In the genomic region with DNA sequence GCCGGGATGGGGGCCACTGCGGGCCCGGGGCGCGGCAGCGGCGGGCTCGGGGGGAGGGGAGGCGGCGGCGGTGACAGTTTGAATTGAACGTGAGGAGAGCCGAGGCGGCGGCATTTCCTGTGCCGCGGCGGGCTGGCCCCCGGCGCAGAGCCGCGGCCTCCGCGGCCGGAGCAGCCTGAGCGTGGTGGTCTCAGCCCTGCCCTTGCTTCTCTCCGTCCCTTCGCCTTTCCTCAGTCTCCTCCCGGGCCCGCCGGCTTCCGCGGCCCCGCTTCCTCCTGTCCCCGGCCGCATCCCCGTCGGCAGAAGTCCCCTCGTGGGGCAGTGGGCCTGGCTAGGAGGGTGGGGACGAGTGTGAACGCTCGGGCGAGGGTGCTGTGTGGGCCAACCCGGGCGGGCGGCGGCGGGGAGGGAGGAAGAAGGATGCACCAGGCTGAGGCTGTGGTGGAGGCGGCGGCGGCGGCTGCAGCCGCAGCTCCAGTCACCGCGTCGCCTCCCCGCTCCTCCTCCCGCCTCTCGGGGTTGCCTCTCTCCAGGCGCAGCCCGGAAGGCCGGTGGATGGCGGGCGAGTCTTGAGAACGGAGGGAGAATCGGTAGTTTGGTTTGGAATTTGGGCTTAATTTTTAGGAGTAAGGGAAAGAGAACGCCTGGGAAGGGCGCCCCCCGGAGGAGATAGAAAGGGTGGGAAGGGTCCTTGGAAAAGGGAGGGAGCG, we compare ENCODE assay signal across 8 cellular contexts. TPM values are rescaled to one million over a fixed set of nuclear protein-coding genes. Genes with fewer than 3 reads are reported as not detected.
DNase-seq lines count a peak whose midpoint lies in the region; ATAC-seq and TF ChIP-seq lines count a peak whose summit lies in the region.

No MANE protein-coding gene starts in this region.

- H3K9me3 Mint-ChIP-seq in CD8-positive, alpha-beta memory T cell: no peaks in the 10 kb centered on the region

- H3K27ac Mint-ChIP-seq in CD8-positive, alpha-beta memory T cell: peak overlapping the region; percentile 98 to 100 (median 99)

- no peaks in the 10 kb centered on the region for H3K9me3 ChIP-seq in CD8-positive, alpha-beta memory T cell (ENCODE audit: low read length)
- no peaks in the 10 kb centered on the region for H3K9me3 ChIP-seq in NT2/D1 (ENCODE audit: insufficient read depth, low read length)
- no peaks in the 10 kb centered on the region for H3K9me3 ChIP-seq in mucosa of descending colon

- H3K27me3 Mint-ChIP-seq in CD8-positive, alpha-beta memory T cell: peaks cover 0 to 3% of the 10 kb centered on the region in 2 donors

- peaks cover 49 to 59% (median 54%) of the 10 kb centered on the region in 3 donors for H3K4me1 Mint-ChIP-seq in CD8-positive, alpha-beta memory T cell

- H3K36me3 Mint-ChIP-seq in CD8-positive, alpha-beta memory T cell: peaks cover 0 to 26% (median 5%) of the 10 kb centered on the region in 3 donors

- no peaks in the 10 kb centered on the region for H3K27me3 ChIP-seq in CD8-positive, alpha-beta memory T cell (ENCODE audit: insufficient read depth, low read length, poor library complexity, severe bottlenecking)
- H3K27me3 ChIP-seq in NT2/D1 (ENCODE audit: insufficient read depth, insufficient read length): no peaks in the 10 kb centered on the region

- POLR2A ChIA-PET in CD8-positive, alpha-beta memory T cell (lab: Charles Lee): interaction anchor here (0.6 to 3.9 kb wide), 14 partner anchors 12 to 1646 kb away, joined by 3 to 62 read pairs (median 5); partner anchors contain the start of gene HERPUD2

- TF ChIP-seq CTCF in mucosa of descending colon (IDR thresholded peaks at IDR 0.05): peak; percentile 30

- intact Hi-C loops in mucosa of descending colon (cut with DNase I, micrococcal nuclease): loop anchor here in 1 of 2 donors (10.0 kb wide), 1 partner anchor 103 kb away; no protein-coding TSS in a partner anchor

- peaks cover 46% of the 10 kb centered on the region for H3K4me1 ChIP-seq in CD8-positive, alpha-beta memory T cell (ENCODE audit: insufficient read depth, low read length)
- no peaks in the 10 kb centered on the region for H3K4me1 ChIP-seq in NT2/D1 (ENCODE audit: insufficient read depth, insufficient read length)
- H3K4me1 ChIP-seq in mucosa of descending colon (ENCODE audit: low read depth): peaks cover 9% of the 10 kb centered on the region

- H3K36me3 ChIP-seq in CD8-positive, alpha-beta memory T cell (ENCODE audit: insufficient read depth, low read length): no peaks in the 10 kb centered on the region
- peaks cover 8% of the 10 kb centered on the region for H3K36me3 ChIP-seq in NT2/D1 (ENCODE audit: insufficient read depth, insufficient read length, low read length)
- H3K36me3 ChIP-seq in mucosa of descending colon (ENCODE audit: low read depth): peaks cover 5% of the 10 kb centered on the region

- peak overlapping the region; percentile 96 for H3K9ac ChIP-seq in NT2/D1 (ENCODE audit: insufficient read length, low read depth)

- ATAC-seq in GM19397 (IDR thresholded peaks at IDR 0.05; ENCODE audit: unreplicated experiment) (peak; percentile 34), HG03565 (IDR thresholded peaks at IDR 0.05; ENCODE audit: unreplicated experiment) (peak; percentile 10), mucosa of descending colon (peak; percentile 57)

- peak overlapping the region; percentile 86 to 97 (median 97) for H3K4me3 Mint-ChIP-seq in CD8-positive, alpha-beta memory T cell

- CTCF ChIA-PET in CD8-positive, alpha-beta memory T cell (lab: Charles Lee): interaction anchor here (0.6 to 2.9 kb wide), 18 partner anchors 16 to 143 kb away, joined by 3 to 42 read pairs (median 4); partner anchors contain the start of gene HERPUD2

- H3K27ac ChIP-seq in CD8-positive, alpha-beta memory T cell (ENCODE audit: low read depth, low read length): peak overlapping the region; percentile 96

- H3K4me3 ChIP-seq in CD8-positive, alpha-beta memory T cell (ENCODE audit: low read length): peak overlapping the region; percentile 68
- H3K4me3 ChIP-seq in NT2/D1 (ENCODE audit: insufficient read length, low read depth) (peak overlapping the region; percentile 91), mucosa of descending colon (peak overlapping the region; percentile 94)

- DNase-seq in CD8-positive, alpha-beta memory T cell: peak; percentile 73 to 86 (median 82)
- DNase-seq in NT2/D1 (ENCODE audit: low read depth, low spot score) (peak; percentile 72), epidermal melanocyte (ENCODE audit: insufficient read length, low spot score) (peak; percentile 27), mucosa of descending colon (peak; percentile 71 to 86 (median 83))
- DNase-seq in activated CD8-positive, alpha-beta memory T cell treated with anti-CD3 and anti-CD28 coated beads, Interleukin-2, amount 50 U/mL, for 4 hours: peak; percentile 74
- DNase-seq in stimulated activated CD8-positive, alpha-beta memory T cell treated with anti-CD3 and anti-CD28 coated beads, Interleukin-4, amount 100 ng/mL, for 24 hours (ENCODE audit: low read depth): peak; percentile 62

RNA-seq across cellular contexts. Expression of gene SEPTIN7, which starts 0.7 kb away (rescaled TPM):
- total RNA-seq in CD8-positive, alpha-beta memory T cell: 100 to 1,000 TPM; 270 TPM
- 671 TPM for polyA plus RNA-seq in CD8-positive, alpha-beta memory T cell
- total RNA-seq in mucosa of descending colon: 100 to 1,000 TPM; 115 to 215 (median 126) TPM

Comparison
In these comparisons a context has a peak if more than half of its experiments do, and no peak if none do; other contexts are left out.
1. Peak in every context shown above with its lines: DNase-seq, ATAC-seq, H3K4me3 ChIP-seq and H3K27ac ChIP-seq.
2. DNase-seq: peak in every context shown above with its lines; median percentile 83 in mucosa of descending colon; 82 in CD8-positive, alpha-beta memory T cell; 74 in activated CD8-positive, alpha-beta memory T cell treated with anti-CD3 and anti-CD28 coated beads, Interleukin-2, amount 50 U/mL, for 4 hours; 72 in NT2/D1; 62 in stimulated activated CD8-positive, alpha-beta memory T cell treated with anti-CD3 and anti-CD28 coated beads, Interleukin-4, amount 100 ng/mL, for 24 hours; 27 in epidermal melanocyte.